22 cellular contexts compared by ENCODE assay signal in the genomic region with DNA sequence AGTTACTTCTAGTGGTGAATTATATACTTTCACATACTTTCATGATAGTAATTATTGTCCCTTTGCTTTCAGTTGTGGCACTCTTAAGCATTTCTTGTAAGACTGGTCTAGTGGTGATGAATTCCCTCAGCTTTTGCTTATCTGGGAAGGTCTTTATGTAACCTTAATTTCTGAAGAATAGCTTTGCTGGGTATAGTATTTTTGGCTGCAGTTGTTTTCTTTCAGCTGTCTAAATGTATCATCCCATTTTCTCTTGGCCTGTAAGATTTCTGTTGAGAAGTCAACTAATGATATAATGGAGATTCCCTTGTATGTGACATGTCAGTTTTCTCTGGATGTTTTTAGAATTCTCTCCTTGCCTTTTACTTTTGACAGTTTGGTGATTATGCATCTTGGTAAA. TPM values are rescaled to one million over a fixed set of nuclear protein-coding genes. Genes with fewer than 3 reads are reported as not detected.
DNase-seq lines count a peak whose midpoint lies in the region; ATAC-seq, FAIRE-seq and TF ChIP-seq lines count a peak whose summit lies in the region.
"Had no signal": no experiment of that assay in that cellular context is flagged by ENCODE, and none has a peak within 500 bp of the region (broad histone marks: within the 10 kb centered on the region; RNA-seq: fewer than 3 reads in every experiment).

No MANE protein-coding gene starts in this region.

- no peaks in the 10 kb centered on the region for H3K9me2 ChIP-seq in OCI-LY7 (ENCODE audit: insufficient read depth, low read length)

- H3K79me2 ChIP-seq in OCI-LY7 (ENCODE audit: insufficient read depth, low read depth, low read length) (no peaks in the 10 kb centered on the region), K562 (ENCODE audit: control insufficient read depth, insufficient read depth, low read length) (no peaks in the 10 kb centered on the region; the same call in 2 of the 3 replicates)

- H3K4me2 ChIP-seq in OCI-LY7 (ENCODE audit: low read length) = no peak overlapping the region
- H3K4me2 ChIP-seq in K562 (ENCODE audit: insufficient read depth, low read length) = no peak overlapping the region

- ATAC-seq in K562 = no peak
- ATAC-seq in GM21786 (IDR thresholded peaks at IDR 0.05; ENCODE audit: unreplicated experiment) = no peak

- no peak for TF ChIP-seq CTCF in OCI-LY7 (conservative IDR thresholded peaks at IDR 0.05; ENCODE audit: low read length)
- no peak for TF ChIP-seq CTCF in K562 (IDR thresholded peaks at IDR 0.05 in 2 of 3, conservative IDR thresholded peaks at IDR 0.05 in 1 of 3; ENCODE audit: insufficient read depth in 2 of 3, low read depth in 1 of 3, low read length in 3 of 3)

- no peak overlapping the region for H2AFZ ChIP-seq in OCI-LY7 (ENCODE audit: low read length)
- no peak overlapping the region for H2AFZ ChIP-seq in K562 (ENCODE audit: low read depth, low read length)

- no TSS peak for BruUV-seq in OCI-LY7 (replicated peaks; lab: Mats Ljungman, UMichigan)
- no TSS peak for BruUV-seq in K562 (replicated peaks; lab: Mats Ljungman, UMichigan)

- DNase-seq in LHCN-M2 (ENCODE audit: low read depth) (peak; percentile 1), OCI-LY7 (ENCODE audit: low spot score) (peak; percentile 2), K562 (ENCODE audit: extremely low read depth in 1 of 4, low spot score in 3 of 4) (no peak), left kidney (ENCODE audit: low read depth, low spot score) (peak; percentile 8), HuH-7 (ENCODE audit: low spot score) (no peak), NOMO-1 (lab: John Stamatoyannopoulos, UW; ENCODE audit: unreplicated experiment in 2 of 2) (no peak)
- no peak for DNase-seq in stimulated activated CD8-positive, alpha-beta memory T cell treated with anti-CD3 and anti-CD28 coated beads, Interleukin-4, amount 100 ng/mL, for 48 hours
- DNase-seq: ACHN; BE2C; C1 segment of cervical spinal cord; Caco-2; CD4-positive, CD25-positive, alpha-beta regulatory T cell; CD8-positive, alpha-beta memory T cell; DMS153; DMS79; GDM1; H9; HFFc6 had no signal

- POLR2A ChIA-PET in OCI-LY7 (lab: Charles Lee) = interaction anchor here (0.7 kb wide), 1 partner anchor 53 kb away, joined by 3 read pairs; no protein-coding TSS in a partner anchor
- POLR2A ChIA-PET in K562 (lab: Yijun Ruan, JAX) = interaction anchor here (1.5 kb wide), 1 partner anchor 18 kb away, joined by 3 read pairs; no protein-coding TSS in a partner anchor

- H3K9me3 ChIP-seq in OCI-LY7 (ENCODE audit: low read length) = peaks cover 17% of the 10 kb centered on the region
- peaks cover 6% of the 10 kb centered on the region; the same call in 1 of the 2 replicates for H3K9me3 ChIP-seq in K562 (replicated peaks; ENCODE audit: control insufficient read depth, insufficient read depth, low read depth, low read length)
- H3K9me3 ChIP-seq: BE2C had no signal

- CTCF ChIA-PET in OCI-LY7 (lab: Charles Lee; ENCODE audit: unreplicated experiment) (no interaction called here), K562 (lab: Yijun Ruan, JAX; ENCODE audit: low intra/inter-chr PET ratio) (interaction anchor here (0.7 kb wide), 1 partner anchor 714 kb away, joined by 4 read pairs; no protein-coding TSS in a partner anchor)

- in situ Hi-C loops in K562 (cut with MboI) = no loop called here

- H3K36me3 ChIP-seq in OCI-LY7 (ENCODE audit: insufficient read depth, low read length) = peaks cover 4% of the 10 kb centered on the region
- H3K36me3 ChIP-seq in K562 (ENCODE audit: control insufficient read depth, insufficient read depth, low read length) = peaks cover 19% of the 10 kb centered on the region
- H3K36me3 ChIP-seq: BE2C had no signal

- H3K27ac ChIP-seq in OCI-LY7 (ENCODE audit: low read depth, low read length, poor library complexity, severe bottlenecking) (no peak overlapping the region), K562 (ENCODE audit: extremely low read depth, low read depth, low read length) (no peak overlapping the region)

- no peaks in the 10 kb centered on the region for H3K4me1 ChIP-seq in OCI-LY7 (ENCODE audit: insufficient read depth, low read length, poor library complexity, severe bottlenecking)
- no peaks in the 10 kb centered on the region for H3K4me1 ChIP-seq in K562 (replicated peaks in 1 of 2; ENCODE audit: control insufficient read depth in 2 of 2, insufficient read depth in 2 of 2, low read length in 2 of 2)
- H3K4me1 ChIP-seq: BE2C, Caco-2 had no signal

- no peaks in the 10 kb centered on the region for H3K27me3 ChIP-seq in K562 (ENCODE audit: control insufficient read depth in 2 of 2, insufficient read depth in 2 of 2, low read length in 2 of 2)
- H3K27me3 ChIP-seq: BE2C had no signal

- H3K4me3 ChIP-seq in OCI-LY7 (ENCODE audit: low read depth, low read length, poor library complexity, severe bottlenecking) (no peak overlapping the region), K562 (no peak overlapping the region)

- no peak for TF ChIP-seq RAD21 in K562 (CRISPR knock-in tag; conservative IDR thresholded peaks at IDR 0.05 in 1 of 2, IDR thresholded peaks at IDR 0.05 in 1 of 2)

- no peaks in the 10 kb centered on the region for H3K9me1 ChIP-seq in K562 (ENCODE audit: control insufficient read depth, insufficient read depth, low read length)

- no peak for TF ChIP-seq POLR2A in K562 (conservative IDR thresholded peaks at IDR 0.05)

- H4K20me1 ChIP-seq in OCI-LY7 (ENCODE audit: insufficient read depth, low read length) (no peaks in the 10 kb centered on the region), K562 (replicated peaks; ENCODE audit: control insufficient read depth, insufficient read depth, low read length) (no peaks in the 10 kb centered on the region)

- no peak overlapping the region for H3K9ac ChIP-seq in K562 (ENCODE audit: insufficient read depth in 1 of 2, low read depth in 2 of 2, low read length in 2 of 2)

- FAIRE-seq in K562 (lab: Jason Lieb, UNC) = no peak
- FAIRE-seq: A204.1, D721Med, H1 had no signal

- TF ChIP-seq EP300 in K562 (IDR thresholded peaks at IDR 0.05; ENCODE audit: low read length) = no peak

- intact Hi-C loops in OCI-LY7 (cut with micrococcal nuclease; ENCODE audit: unreplicated experiment) (no loop called here), K562 (cut with micrococcal nuclease) (no loop called here)

TF ChIP-seq in K562, 482 proteins besides CTCF, POLR2A, EP300 and RAD21 (continues in another document):
- no peak for TF ChIP-seq E2F5 (CRISPR knock-in tag; IDR thresholded peaks at IDR 0.05)
- TF ChIP-seq RBM25 (IDR thresholded peaks at IDR 0.05; ENCODE audit: low read depth, low read length, severe bottlenecking) = no peak
- peak in 1 of 2 experiments; percentile 87; a peak in 2 of 3 replicates for TF ChIP-seq CBX3 (IDR thresholded peaks at IDR 0.05; ENCODE audit: borderline replicate concordance in 1 of 2, low read length in 2 of 2)
- TF ChIP-seq, protein P1, sequence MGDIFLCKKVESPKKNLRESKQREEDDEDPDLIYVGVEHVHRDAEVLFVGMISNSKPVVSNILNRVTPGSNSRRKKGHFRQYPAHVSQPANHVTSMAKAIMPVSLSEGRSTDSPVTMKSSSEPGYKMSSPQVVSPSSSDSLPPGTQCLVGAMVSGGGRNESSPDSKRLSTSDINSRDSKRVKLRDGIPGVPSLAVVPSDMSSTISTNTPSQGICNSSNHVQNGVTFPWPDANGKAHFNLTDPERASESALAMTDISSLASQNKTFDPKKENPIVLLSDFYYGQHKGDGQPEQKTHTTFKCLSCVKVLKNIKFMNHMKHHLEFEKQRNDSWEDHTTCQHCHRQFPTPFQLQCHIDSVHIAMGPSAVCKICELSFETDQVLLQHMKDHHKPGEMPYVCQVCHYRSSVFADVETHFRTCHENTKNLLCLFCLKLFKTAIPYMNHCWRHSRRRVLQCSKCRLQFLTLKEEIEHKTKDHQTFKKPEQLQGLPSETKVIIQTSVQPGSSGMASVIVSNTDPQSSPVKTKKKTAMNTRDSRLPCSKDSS (IDR thresholded peaks at IDR 0.05; ENCODE audit: low read depth, partially characterized antibody) = peak; percentile 59
- TF ChIP-seq FOXJ2 (tag; IDR thresholded peaks at IDR 0.05) = no peak

RNA-seq across cellular contexts. Expression of gene TMEM38B, which starts 41.0 kb away (rescaled TPM):
- total RNA-seq in LHCN-M2 (2014; rRNA removed) (19.3 and 23.1 TPM in 2 replicates), OCI-LY7 (2022) (22.5 and 23.1 TPM in 2 replicates), K562 (2014; rRNA removed) (37.1 and 38.5 TPM in 2 replicates), K562 (2014; rRNA removed; fragmentation: Illumina TruSeq; extraction: Trizol) (37.0 and 39.7 TPM in 2 replicates), K562 (2015; rRNA removed; fragmentation: Illumina TruSeq; extraction: Trizol) (22.3 and 26.0 TPM in 2 replicates), K562 (2021) (46.3 and 52.9 TPM in 2 replicates)
- polyA plus RNA-seq in LHCN-M2 (2012) = 4.2 TPM
- total RNA-seq in OCI-LY7 (2014; rRNA removed; shearing (Covaris generic)) = 11.9 and 15.9 TPM in 2 replicates
- total RNA-seq in K562 (2011; cell fraction: chromatin; rRNA removed; ENCODE audit: low replicate concordance) = 41.8 and 56.7 TPM in 2 replicates
- 52.4 and 57.4 TPM in 2 replicates for total RNA-seq in K562 (2011; cell fraction: nucleolus; rRNA removed)
- total RNA-seq in K562 (2011; cell fraction: nucleoplasm; rRNA removed) = 60.9 and 68.8 TPM in 2 replicates
- polyA plus RNA-seq in K562 (2011; rRNA removed) (42.1 and 54.9 TPM in 2 replicates), K562 (2014; fragmentation: Illumina TruSeq; extraction: Trizol) (26.6 and 34.6 TPM in 2 replicates), K562 (2014; fragmentation: Nextera tagmentation; extraction: Ambion mirVana) (10 to 100 TPM; 42.0 to 57.5 TPM), K562 (2014; rRNA removed) (26.4 and 30.9 TPM in 2 replicates)
- 27.6 and 38.7 TPM in 2 replicates for polyA plus RNA-seq in K562 (2011; cell fraction: cytosol; rRNA removed)
- polyA plus RNA-seq in K562 (2011; cell fraction: nucleus; rRNA removed) = 13.4 and 15.0 TPM in 2 replicates
- polyA plus RNA-seq in K562 (2012) = 22.3 and 31.3 TPM in 2 replicates
- 61.1 and 62.1 TPM in 2 replicates for polyA minus RNA-seq in K562 (2011; rRNA and poly(A)+ RNA removed)
- 45.0 and 51.4 TPM in 2 replicates for polyA minus RNA-seq in K562 (2011; cell fraction: cytosol; rRNA and poly(A)+ RNA removed)
- polyA minus RNA-seq in K562 (2011; cell fraction: nucleus; rRNA and poly(A)+ RNA removed) = 42.4 and 53.4 TPM in 2 replicates

Comparison
In these comparisons a context has a peak if more than half of its experiments do, and no peak if none do; other contexts are left out.
1. DNase-seq: peak in LHCN-M2 (single experiment), OCI-LY7 (single experiment) and left kidney (single experiment); none in K562 (0 of 4), HuH-7 (single experiment), stimulated activated CD8-positive, alpha-beta memory T cell treated with anti-CD3 and anti-CD28 coated beads, Interleukin-4, amount 100 ng/mL, for 48 hours (single experiment) and NOMO-1 (0 of 2).